1 cellular context compared by ENCODE assay signal in genomic region chr14:74616996-74617700, GRCh38.
TF ChIP-seq lines count a peak whose summit lies in the region.

No MANE protein-coding gene starts in this region.

TF ChIP-seq in K562, 482 proteins besides CTCF, POLR2A, EP300 and RAD21 (continued from another document):
- no peak for TF ChIP-seq U2AF2 (optimal IDR thresholded peaks at IDR 0.05; ENCODE audit: low read depth, low read length)
- TF ChIP-seq ARID2 (IDR thresholded peaks at IDR 0.05): no peak
- TF ChIP-seq GTF2A2 (tag; IDR thresholded peaks at IDR 0.05): no peak
- TF ChIP-seq FOS (IDR thresholded peaks at IDR 0.05; ENCODE audit: extremely low read depth, insufficient read length): no peak
- TF ChIP-seq ZNF140 (CRISPR knock-in tag; IDR thresholded peaks at IDR 0.05): no peak
- no peak for TF ChIP-seq PRDM10 (IDR thresholded peaks at IDR 0.05; ENCODE audit: partially characterized antibody)
- TF ChIP-seq ZNF133 (CRISPR knock-in tag; IDR thresholded peaks at IDR 0.05): no peak
- TF ChIP-seq HNRNPL (IDR thresholded peaks at IDR 0.05; ENCODE audit: low read depth, low read length): no peak
- TF ChIP-seq SMAD2 (IDR thresholded peaks at IDR 0.05; ENCODE audit: low read depth, low read length): no peak
- TF ChIP-seq ZNF253 (CRISPR knock-in tag; conservative IDR thresholded peaks at IDR 0.05): no peak
- TF ChIP-seq MCM2 (IDR thresholded peaks at IDR 0.05; ENCODE audit: low read depth): no peak
- TF ChIP-seq PHB2 (IDR thresholded peaks at IDR 0.05; ENCODE audit: low read depth): no peak
- no peak for TF ChIP-seq FOXM1 (IDR thresholded peaks at IDR 0.05; ENCODE audit: low read depth)
- TF ChIP-seq FOXM1 (CRISPR knock-in tag; IDR thresholded peaks at IDR 0.05; ENCODE audit: low read depth): no peak
- TF ChIP-seq GABPB1 (CRISPR knock-in tag; IDR thresholded peaks at IDR 0.05): peak; percentile 79
- no peak for TF ChIP-seq MTA2 (IDR thresholded peaks at IDR 0.05; ENCODE audit: low read depth)
- TF ChIP-seq ZNF436 (CRISPR knock-in tag; IDR thresholded peaks at IDR 0.05): no peak
- TF ChIP-seq E2F3 (CRISPR knock-in tag; IDR thresholded peaks at IDR 0.05): no peak
- TF ChIP-seq ZNF561 (CRISPR knock-in tag; conservative IDR thresholded peaks at IDR 0.05): no peak
- no peak for TF ChIP-seq CHAMP1 (IDR thresholded peaks at IDR 0.05)
- TF ChIP-seq CREM (IDR thresholded peaks at IDR 0.05; ENCODE audit: low read depth): peak; percentile 42; the same call in 1 of the 2 replicates
- peak; percentile 62 for TF ChIP-seq GABPA (tag; conservative IDR thresholded peaks at IDR 0.05; ENCODE audit: low read depth)
- TF ChIP-seq LEF1 (IDR thresholded peaks at IDR 0.05): no peak
- peak; percentile 22 for TF ChIP-seq ZFX (CRISPR knock-in tag; IDR thresholded peaks at IDR 0.05)
- TF ChIP-seq SETDB1 (IDR thresholded peaks at IDR 0.05; ENCODE audit: low read length): no peak
- no peak for TF ChIP-seq MAFK (IDR thresholded peaks at IDR 0.05; ENCODE audit: low read length)
- TF ChIP-seq E2F4 (CRISPR knock-in tag; IDR thresholded peaks at IDR 0.05; ENCODE audit: low read depth): no peak
- no peak for TF ChIP-seq RREB1 (CRISPR knock-in tag; IDR thresholded peaks at IDR 0.05)
